In the genomic region with DNA sequence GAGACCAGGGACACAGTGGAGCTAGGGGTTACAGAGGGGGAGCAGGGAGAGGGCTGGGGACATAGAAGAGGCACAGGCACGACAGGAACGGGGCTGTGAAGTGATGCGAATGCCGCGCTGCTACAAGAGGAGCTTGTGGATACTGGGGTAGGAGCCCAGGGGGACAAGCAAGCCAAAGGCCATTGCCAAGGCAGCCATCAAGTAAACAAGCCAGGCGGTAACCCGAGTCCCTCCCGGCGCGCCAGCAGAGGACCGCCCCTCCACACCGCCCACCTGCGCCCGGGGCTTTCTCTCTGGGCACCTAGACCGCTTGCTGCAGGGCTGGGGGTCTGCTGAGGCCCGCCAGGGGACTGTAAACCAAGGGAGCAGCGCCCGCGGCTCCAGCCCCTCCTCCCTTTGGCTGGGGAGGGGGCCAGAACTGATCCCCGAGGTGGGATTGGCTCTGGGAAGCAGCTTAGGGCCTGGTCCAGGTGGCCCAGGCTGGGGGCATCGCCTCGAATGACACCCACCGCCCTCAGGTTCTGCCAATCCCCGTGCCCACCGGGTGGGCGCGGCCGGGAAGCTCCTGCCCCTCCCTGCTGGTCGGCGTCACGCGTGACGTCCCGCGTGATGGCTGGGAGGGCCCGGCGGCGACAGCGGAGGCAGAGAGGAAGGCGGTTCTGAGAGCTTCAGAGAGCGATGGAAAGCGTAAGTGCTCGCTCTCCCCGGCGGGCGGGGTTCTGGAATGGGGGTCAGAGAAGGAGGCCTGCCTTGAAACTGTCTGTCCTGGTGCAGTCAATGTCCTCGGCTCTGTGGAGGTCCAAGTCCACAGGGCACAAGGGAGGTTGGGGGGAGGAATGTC, we compare ENCODE assay signal across 1 cellular context.
TF ChIP-seq lines count a peak whose summit lies in the region.

No MANE protein-coding gene starts in this region.

TF ChIP-seq in HepG2, 621 proteins besides CTCF, POLR2A, EP300 and RAD21 (continued from another document and continues in another):
- peak; percentile 33; the same call in 1 of the 2 replicates for TF ChIP-seq ZFP37 (CRISPR knock-in tag; IDR thresholded peaks at IDR 0.05; ENCODE audit: borderline replicate concordance)
- TF ChIP-seq MXD1 (CRISPR knock-in tag; IDR thresholded peaks at IDR 0.05) = 0 out of 2 replicates have a peak, but pooled peaks have one; percentile 18
- TF ChIP-seq SPEN (CRISPR knock-in tag; IDR thresholded peaks at IDR 0.05; ENCODE audit: low read depth) = peak; percentile 39
- TF ChIP-seq ZNF138 (CRISPR knock-in tag; IDR thresholded peaks at IDR 0.05; ENCODE audit: low read depth) = no peak
- no peak for TF ChIP-seq LCORL (IDR thresholded peaks at IDR 0.05)
- TF ChIP-seq LCORL (CRISPR knock-in tag; IDR thresholded peaks at IDR 0.05) = no peak; the same call in 1 of the 2 replicates
- TF ChIP-seq CHD4 (IDR thresholded peaks at IDR 0.05; ENCODE audit: borderline replicate concordance, low read length) = no peak
- TF ChIP-seq TIGD3 (CRISPR knock-in tag; IDR thresholded peaks at IDR 0.05; ENCODE audit: borderline replicate concordance) = no peak
- no peak for TF ChIP-seq ZNF652 (CRISPR knock-in tag; IDR thresholded peaks at IDR 0.05; ENCODE audit: borderline replicate concordance, low read depth)
- no peak for TF ChIP-seq XBP1 (CRISPR knock-in tag; IDR thresholded peaks at IDR 0.05)
- no peak for TF ChIP-seq DPF2 (CRISPR knock-in tag; IDR thresholded peaks at IDR 0.05; ENCODE audit: borderline replicate concordance, low read depth)
- no peak for TF ChIP-seq PHF5A (CRISPR knock-in tag; IDR thresholded peaks at IDR 0.05; ENCODE audit: low read depth, unreplicated experiment)
- 0 out of 2 replicates have a peak, but pooled peaks have one; percentile 69 for TF ChIP-seq KLF9 (CRISPR knock-in tag; IDR thresholded peaks at IDR 0.05; ENCODE audit: low read depth)
- TF ChIP-seq SMAD9 (CRISPR knock-in tag; IDR thresholded peaks at IDR 0.05) = 0 out of 2 replicates have a peak, but pooled peaks have one; percentile 14
- TF ChIP-seq ZNF546 (CRISPR knock-in tag; conservative IDR thresholded peaks at IDR 0.05) = 0 out of 2 replicates have a peak, but pooled peaks have one; percentile 26
- peak; percentile 18; the same call in 1 of the 2 replicates for TF ChIP-seq RFXAP (CRISPR knock-in tag; IDR thresholded peaks at IDR 0.05; ENCODE audit: borderline replicate concordance)
- TF ChIP-seq, protein P1, sequence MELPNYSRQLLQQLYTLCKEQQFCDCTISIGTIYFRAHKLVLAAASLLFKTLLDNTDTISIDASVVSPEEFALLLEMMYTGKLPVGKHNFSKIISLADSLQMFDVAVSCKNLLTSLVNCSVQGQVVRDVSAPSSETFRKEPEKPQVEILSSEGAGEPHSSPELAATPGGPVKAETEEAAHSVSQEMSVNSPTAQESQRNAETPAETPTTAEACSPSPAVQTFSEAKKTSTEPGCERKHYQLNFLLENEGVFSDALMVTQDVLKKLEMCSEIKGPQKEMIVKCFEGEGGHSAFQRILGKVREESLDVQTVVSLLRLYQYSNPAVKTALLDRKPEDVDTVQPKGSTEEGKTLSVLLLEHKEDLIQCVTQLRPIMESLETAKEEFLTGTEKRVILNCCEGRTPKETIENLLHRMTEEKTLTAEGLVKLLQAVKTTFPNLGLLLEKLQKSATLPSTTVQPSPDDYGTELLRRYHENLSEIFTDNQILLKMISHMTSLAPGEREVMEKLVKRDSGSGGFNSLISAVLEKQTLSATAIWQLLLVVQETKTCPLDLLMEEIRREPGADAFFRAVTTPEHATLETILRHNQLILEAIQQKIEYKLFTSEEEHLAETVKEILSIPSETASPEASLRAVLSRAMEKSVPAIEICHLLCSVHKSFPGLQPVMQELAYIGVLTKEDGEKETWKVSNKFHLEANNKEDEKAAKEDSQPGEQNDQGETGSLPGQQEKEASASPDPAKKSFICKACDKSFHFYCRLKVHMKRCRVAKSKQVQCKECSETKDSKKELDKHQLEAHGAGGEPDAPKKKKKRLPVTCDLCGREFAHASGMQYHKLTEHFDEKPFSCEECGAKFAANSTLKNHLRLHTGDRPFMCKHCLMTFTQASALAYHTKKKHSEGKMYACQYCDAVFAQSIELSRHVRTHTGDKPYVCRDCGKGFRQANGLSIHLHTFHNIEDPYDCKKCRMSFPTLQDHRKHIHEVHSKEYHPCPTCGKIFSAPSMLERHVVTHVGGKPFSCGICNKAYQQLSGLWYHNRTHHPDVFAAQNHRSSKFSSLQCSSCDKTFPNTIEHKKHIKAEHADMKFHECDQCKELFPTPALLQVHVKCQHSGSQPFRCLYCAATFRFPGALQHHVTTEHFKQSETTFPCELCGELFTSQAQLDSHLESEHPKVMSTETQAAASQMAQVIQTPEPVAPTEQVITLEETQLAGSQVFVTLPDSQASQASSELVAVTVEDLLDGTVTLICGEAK (IDR thresholded peaks at IDR 0.05) = no peak
- TF ChIP-seq, protein P1 (CRISPR knock-in tag; IDR thresholded peaks at IDR 0.05) = no peak
- no peak for TF ChIP-seq ADNP (CRISPR knock-in tag; IDR thresholded peaks at IDR 0.05)
- peak; percentile 61 for TF ChIP-seq AGO1 (IDR thresholded peaks at IDR 0.05; ENCODE audit: low read depth, low read length, poor library complexity, severe bottlenecking)
- no peak for TF ChIP-seq ZNF614 (CRISPR knock-in tag; IDR thresholded peaks at IDR 0.05; ENCODE audit: borderline replicate concordance)
- no peak for TF ChIP-seq ZNF775 (CRISPR knock-in tag; IDR thresholded peaks at IDR 0.05; ENCODE audit: borderline replicate concordance)
- peak; percentile 50; the same call in 1 of the 2 replicates for TF ChIP-seq SP5 (CRISPR knock-in tag; IDR thresholded peaks at IDR 0.05; ENCODE audit: borderline replicate concordance, low read depth)
- no peak for TF ChIP-seq TP53 (CRISPR knock-in tag; conservative IDR thresholded peaks at IDR 0.05)
- TF ChIP-seq HDAC2 (CRISPR knock-in tag; IDR thresholded peaks at IDR 0.05) = no peak; the same call in 1 of the 2 replicates
- TF ChIP-seq CREB1 (IDR thresholded peaks at IDR 0.05) = peak; percentile 81
- peak; percentile 63 for TF ChIP-seq CREB1 (CRISPR knock-in tag; IDR thresholded peaks at IDR 0.05)
- no peak for TF ChIP-seq CBX1 (IDR thresholded peaks at IDR 0.05; ENCODE audit: low read depth)
- no peak for TF ChIP-seq ZBTB33 (CRISPR knock-in tag; IDR thresholded peaks at IDR 0.05)
- TF ChIP-seq ZNF619 (CRISPR knock-in tag; IDR thresholded peaks at IDR 0.05) = no peak
- TF ChIP-seq SRF (IDR thresholded peaks at IDR 0.05; ENCODE audit: low read depth, low read length) = no peak
- TF ChIP-seq MYC (CRISPR knock-in tag; IDR thresholded peaks at IDR 0.05; ENCODE audit: borderline replicate concordance) = peak; percentile 32; the same call in 1 of the 2 replicates
- TF ChIP-seq, protein P2, sequence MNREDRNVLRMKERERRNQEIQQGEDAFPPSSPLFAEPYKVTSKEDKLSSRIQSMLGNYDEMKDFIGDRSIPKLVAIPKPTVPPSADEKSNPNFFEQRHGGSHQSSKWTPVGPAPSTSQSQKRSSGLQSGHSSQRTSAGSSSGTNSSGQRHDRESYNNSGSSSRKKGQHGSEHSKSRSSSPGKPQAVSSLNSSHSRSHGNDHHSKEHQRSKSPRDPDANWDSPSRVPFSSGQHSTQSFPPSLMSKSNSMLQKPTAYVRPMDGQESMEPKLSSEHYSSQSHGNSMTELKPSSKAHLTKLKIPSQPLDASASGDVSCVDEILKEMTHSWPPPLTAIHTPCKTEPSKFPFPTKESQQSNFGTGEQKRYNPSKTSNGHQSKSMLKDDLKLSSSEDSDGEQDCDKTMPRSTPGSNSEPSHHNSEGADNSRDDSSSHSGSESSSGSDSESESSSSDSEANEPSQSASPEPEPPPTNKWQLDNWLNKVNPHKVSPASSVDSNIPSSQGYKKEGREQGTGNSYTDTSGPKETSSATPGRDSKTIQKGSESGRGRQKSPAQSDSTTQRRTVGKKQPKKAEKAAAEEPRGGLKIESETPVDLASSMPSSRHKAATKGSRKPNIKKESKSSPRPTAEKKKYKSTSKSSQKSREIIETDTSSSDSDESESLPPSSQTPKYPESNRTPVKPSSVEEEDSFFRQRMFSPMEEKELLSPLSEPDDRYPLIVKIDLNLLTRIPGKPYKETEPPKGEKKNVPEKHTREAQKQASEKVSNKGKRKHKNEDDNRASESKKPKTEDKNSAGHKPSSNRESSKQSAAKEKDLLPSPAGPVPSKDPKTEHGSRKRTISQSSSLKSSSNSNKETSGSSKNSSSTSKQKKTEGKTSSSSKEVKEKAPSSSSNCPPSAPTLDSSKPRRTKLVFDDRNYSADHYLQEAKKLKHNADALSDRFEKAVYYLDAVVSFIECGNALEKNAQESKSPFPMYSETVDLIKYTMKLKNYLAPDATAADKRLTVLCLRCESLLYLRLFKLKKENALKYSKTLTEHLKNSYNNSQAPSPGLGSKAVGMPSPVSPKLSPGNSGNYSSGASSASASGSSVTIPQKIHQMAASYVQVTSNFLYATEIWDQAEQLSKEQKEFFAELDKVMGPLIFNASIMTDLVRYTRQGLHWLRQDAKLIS (CRISPR knock-in tag; IDR thresholded peaks at IDR 0.05) = no peak
- no peak for TF ChIP-seq PAWR (CRISPR knock-in tag; IDR thresholded peaks at IDR 0.05; ENCODE audit: borderline replicate concordance)
- peak; percentile 18; the same call in 1 of the 2 replicates for TF ChIP-seq ZSCAN21 (CRISPR knock-in tag; IDR thresholded peaks at IDR 0.05; ENCODE audit: borderline replicate concordance)
- TF ChIP-seq RFX3 (CRISPR knock-in tag; IDR thresholded peaks at IDR 0.05) = peak; percentile 54; the same call in 1 of the 2 replicates
- no peak for TF ChIP-seq MED1 (CRISPR knock-in tag; IDR thresholded peaks at IDR 0.05)
- TF ChIP-seq, protein P3, sequence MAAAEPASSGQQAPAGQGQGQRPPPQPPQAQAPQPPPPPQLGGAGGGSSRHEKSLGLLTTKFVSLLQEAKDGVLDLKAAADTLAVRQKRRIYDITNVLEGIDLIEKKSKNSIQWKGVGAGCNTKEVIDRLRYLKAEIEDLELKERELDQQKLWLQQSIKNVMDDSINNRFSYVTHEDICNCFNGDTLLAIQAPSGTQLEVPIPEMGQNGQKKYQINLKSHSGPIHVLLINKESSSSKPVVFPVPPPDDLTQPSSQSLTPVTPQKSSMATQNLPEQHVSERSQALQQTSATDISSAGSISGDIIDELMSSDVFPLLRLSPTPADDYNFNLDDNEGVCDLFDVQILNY (CRISPR knock-in tag; conservative IDR thresholded peaks at IDR 0.05) = no peak
- no peak for TF ChIP-seq ZNF766 (CRISPR knock-in tag; IDR thresholded peaks at IDR 0.05; ENCODE audit: borderline replicate concordance)
- TF ChIP-seq ZNF160 (CRISPR knock-in tag; IDR thresholded peaks at IDR 0.05) = no peak
- TF ChIP-seq ZNF10 (CRISPR knock-in tag; IDR thresholded peaks at IDR 0.05; ENCODE audit: borderline replicate concordance, low read depth) = no peak
- peak; percentile 21; the same call in 1 of the 2 replicates for TF ChIP-seq ZNF777 (CRISPR knock-in tag; IDR thresholded peaks at IDR 0.05)
- no peak for TF ChIP-seq ZNF549 (CRISPR knock-in tag; IDR thresholded peaks at IDR 0.05)
- no peak for TF ChIP-seq ZNF746 (CRISPR knock-in tag; IDR thresholded peaks at IDR 0.05)
